In genomic region chr12:90211017-90211416, GRCh38 we compare ENCODE assay signal across 17 cellular contexts.
DNase-seq lines count a peak whose midpoint lies in the region; TF ChIP-seq lines count a peak whose summit lies in the region.
"Had no signal": no experiment of that assay in that cellular context is flagged by ENCODE, and none has a peak within 500 bp of the region (broad histone marks: within the 10 kb centered on the region; RNA-seq: fewer than 3 reads in every experiment).

No MANE protein-coding gene starts in this region.

- H3K4me3 ChIP-seq in AG04449 (ENCODE audit: low read depth, low read length) (no peak overlapping the region), astrocyte of the cerebellum (ENCODE audit: low read depth, low read length) (no peak overlapping the region), adrenal gland (no peak overlapping the region)
- H3K4me3 ChIP-seq: esophagus squamous epithelium had no signal

- POLR2A ChIA-PET in AG04449 (lab: Yijun Ruan, JAX), result no interaction called here

- H3K9me3 ChIP-seq in adrenal gland (replicated peaks in 1 of 3), result no peaks in the 10 kb centered on the region
- H3K9me3 ChIP-seq: esophagus squamous epithelium had no signal

- no peaks in the 10 kb centered on the region for H3K27me3 ChIP-seq in adrenal gland
- H3K27me3 ChIP-seq: esophagus squamous epithelium had no signal

- WGBS in adrenal gland, 4 donors, result 65 to 79% (median 69%) methylated on average over 1 of the region's 1 CpG

- no peaks in the 10 kb centered on the region for H3K36me3 ChIP-seq in adrenal gland (replicated peaks in 1 of 2)
- H3K36me3 ChIP-seq: esophagus squamous epithelium had no signal

- H3K27me3 Mint-ChIP-seq in nephron progenitor cell (ENCODE audit: low read depth, poor library complexity), result no peaks in the 10 kb centered on the region

- CTCF ChIA-PET in AG04449 (lab: Yijun Ruan, JAX), result interaction anchor here (1.5 kb wide), 1 partner anchor 108 kb away, joined by 4 read pairs; no protein-coding TSS in a partner anchor

- TF ChIP-seq CTCF in AG04449 (IDR thresholded peaks at IDR 0.05; ENCODE audit: insufficient read depth, low read length, missing control alignments) (no peak), astrocyte of the cerebellum (IDR thresholded peaks at IDR 0.05; ENCODE audit: low read depth, low read length, missing control alignments) (no peak), nephron progenitor cell (IDR thresholded peaks at IDR 0.05) (no peak), adrenal gland (IDR thresholded peaks at IDR 0.05) (no peak)

- peak; percentile 17 for DNase-seq in AG04449 (ENCODE audit: low read depth, low spot score)
- DNase-seq in HS-5 (ENCODE audit: low read depth), result peak; percentile 78
- peak; percentile 18 for DNase-seq in astrocyte of the cerebellum (ENCODE audit: low read depth)
- peak; percentile 82 for DNase-seq in iris pigment epithelial cell (ENCODE audit: low read depth)
- DNase-seq in pons (ENCODE audit: low spot score), result no peak
- no peak for DNase-seq in activated CD4-positive, alpha-beta T cell treated with anti-CD3 and anti-CD28 coated beads, Interleukin-2, amount 50 U/mL, for 4 hours
- no peak for DNase-seq in nephron progenitor cell
- no peak for DNase-seq in adrenal gland
- DNase-seq: activated CD4-positive, alpha-beta T cell treated with anti-CD3 and anti-CD28 coated beads for 48 hours; central memory CD4-positive, alpha-beta T cell; esophagus squamous epithelium; NCI-H1105 treated with DMSO at 0.1 percent for 48 hours; NCI-H82; SW 1271 had no signal

- H3K36me3 Mint-ChIP-seq in nephron progenitor cell (ENCODE audit: low read depth), result peaks cover 6% of the 10 kb centered on the region

- H3K4me1 Mint-ChIP-seq in nephron progenitor cell, result no peaks in the 10 kb centered on the region

- intact Hi-C loops in adrenal gland (cut with DNase I), result no loop called here

- H3K4me1 ChIP-seq in adrenal gland (replicated peaks in 1 of 2), result no peaks in the 10 kb centered on the region
- H3K4me1 ChIP-seq: esophagus squamous epithelium had no signal

- no peak overlapping the region for H3K27ac Mint-ChIP-seq in nephron progenitor cell
- H3K27ac Mint-ChIP-seq: activated T-helper 1 cell treated with anti-CD3 and anti-CD28 coated beads, Interleukin-12 subunit alpha, Interleukin-12 subunit beta, Interleukin-2, Interleukin-4 antibody, amounts not matched to agents 30 ng/mL and 10 ng/mL and 1 ng/mL, durations not matched to agents 14 hours and 24 hours and 36 hours had no signal

- H3K4me3 Mint-ChIP-seq in nephron progenitor cell, result no peak overlapping the region
- H3K4me3 Mint-ChIP-seq: activated T-helper 1 cell treated with anti-CD3 and anti-CD28 coated beads, Interleukin-12 subunit alpha, Interleukin-12 subunit beta, Interleukin-2, Interleukin-4 antibody, amounts not matched to agents 30 ng/mL and 10 ng/mL and 1 ng/mL, durations not matched to agents 14 hours and 24 hours and 36 hours; neural crest cell had no signal

- no peak for TF ChIP-seq POLR2A in adrenal gland (IDR thresholded peaks at IDR 0.05)

- no peak overlapping the region for H3K27ac ChIP-seq in adrenal gland
- H3K27ac ChIP-seq: esophagus squamous epithelium, HL-60 had no signal

- peaks cover 28% of the 10 kb centered on the region for H3K9me3 Mint-ChIP-seq in nephron progenitor cell

- in situ Hi-C loops in astrocyte of the cerebellum (cut with HindIII; ENCODE audit: low sequenced_read_pairs), result no loop called here

Comparison
In these comparisons a context has a peak if more than half of its experiments do, and no peak if none do; other contexts are left out.
1. DNase-seq: peak in AG04449 (single experiment), HS-5 (single experiment), astrocyte of the cerebellum (single experiment) and iris pigment epithelial cell (single experiment); none in pons (single experiment), activated CD4-positive, alpha-beta T cell treated with anti-CD3 and anti-CD28 coated beads, Interleukin-2, amount 50 U/mL, for 4 hours (0 of 2), nephron progenitor cell (single experiment) and adrenal gland (0 of 7).